8 cellular contexts compared by ENCODE assay signal in genomic region chr3:195271116-195271858, GRCh38. TPM values are rescaled to one million over a fixed set of nuclear protein-coding genes. Genes with fewer than 3 reads are reported as not detected.
DNase-seq lines count a peak whose midpoint lies in the region; ATAC-seq and TF ChIP-seq lines count a peak whose summit lies in the region.

Gene XXYLT1, minus strand, starts transcription at chr3:195271159. Its CDS starts 101 bp downstream, at chr3:195271058.

- H3K27ac ChIP-seq in CD8-positive, alpha-beta T cell (ENCODE audit: low read depth, low read length) = peak within 1 kb of the TSS; percentile 59
- peak within 1 kb of the TSS; percentile 88 for H3K27ac ChIP-seq in lower lobe of right lung

- peak within 1 kb of the TSS; percentile 86 for H3K4me3 Mint-ChIP-seq in CD8-positive, alpha-beta T cell
- H3K4me3 Mint-ChIP-seq in activated CD4-positive, alpha-beta memory T cell treated with anti-CD3 and anti-CD28 coated beads, Interleukin-2, amount 10 ng/mL, durations not matched to agents 7 days and 5 days = peak within 1 kb of the TSS; percentile 82

- CTCF ChIA-PET in CD8-positive, alpha-beta T cell (lab: Charles Lee) = interaction anchor here (0.6 to 4.5 kb wide), 42 partner anchors 9 to 650 kb away, joined by 3 to 44 read pairs (median 5); partner anchors contain the start of genes LSG1 and PPP1R2
- CTCF ChIA-PET in activated CD4-positive, alpha-beta memory T cell treated with anti-CD3 and anti-CD28 coated beads, Interleukin-2, amount 10 ng/mL, durations not matched to agents 7 days and 5 days (lab: Charles Lee) = interaction anchor here (0.6 to 5.3 kb wide), 51 partner anchors 9 to 785 kb away, joined by 3 to 194 read pairs (median 6); partner anchors contain the start of genes ACAP2, APOD, LSG1 and PPP1R2

- no peaks in the 10 kb centered on the region for H3K9me3 Mint-ChIP-seq in CD8-positive, alpha-beta T cell
- no peaks in the 10 kb centered on the region for H3K9me3 Mint-ChIP-seq in activated CD4-positive, alpha-beta memory T cell treated with anti-CD3 and anti-CD28 coated beads, Interleukin-2, amount 10 ng/mL, durations not matched to agents 7 days and 5 days

- H3K36me3 Mint-ChIP-seq in CD8-positive, alpha-beta T cell = peaks cover 8% of the 10 kb centered on the region
- no peaks in the 10 kb centered on the region for H3K36me3 Mint-ChIP-seq in activated CD4-positive, alpha-beta memory T cell treated with anti-CD3 and anti-CD28 coated beads, Interleukin-2, amount 10 ng/mL, durations not matched to agents 7 days and 5 days (ENCODE audit: low read depth)

- H3K27me3 ChIP-seq in CD8-positive, alpha-beta T cell (ENCODE audit: insufficient read depth, low read length) = no peaks in the 10 kb centered on the region
- no peaks in the 10 kb centered on the region for H3K27me3 ChIP-seq in lower lobe of right lung (ENCODE audit: low read depth)

- POLR2A ChIA-PET in CD8-positive, alpha-beta T cell (lab: Charles Lee) = interaction anchor here (0.7 to 3.4 kb wide), 11 partner anchors 10 to 599 kb away, joined by 3 to 22 read pairs (median 9); partner anchors contain the start of genes LSG1 and PPP1R2
- POLR2A ChIA-PET in activated CD4-positive, alpha-beta memory T cell treated with anti-CD3 and anti-CD28 coated beads, Interleukin-2, amount 10 ng/mL, durations not matched to agents 7 days and 5 days (lab: Charles Lee) = interaction anchor here (0.7 to 3.7 kb wide), 22 partner anchors 9 to 637 kb away, joined by 3 to 33 read pairs (median 3); partner anchors contain the start of genes ACAP2, FAM43A, LSG1 and PPP1R2

- no peaks in the 10 kb centered on the region for H3K9me3 ChIP-seq in CD8-positive, alpha-beta T cell (ENCODE audit: low read length)
- no peaks in the 10 kb centered on the region for H3K9me3 ChIP-seq in lower lobe of right lung

- peaks cover 23% of the 10 kb centered on the region for H3K4me1 Mint-ChIP-seq in CD8-positive, alpha-beta T cell (ENCODE audit: low read depth)
- H3K4me1 Mint-ChIP-seq in activated CD4-positive, alpha-beta memory T cell treated with anti-CD3 and anti-CD28 coated beads, Interleukin-2, amount 10 ng/mL, durations not matched to agents 7 days and 5 days = peaks cover 22% of the 10 kb centered on the region

- peak; percentile 77 for TF ChIP-seq CTCF in CD8-positive, alpha-beta T cell (IDR thresholded peaks at IDR 0.05)
- TF ChIP-seq CTCF in lower lobe of right lung (IDR thresholded peaks at IDR 0.05) = peak; percentile 99

- DNase-seq in CD8-positive, alpha-beta T cell = peak; percentile 77 to 94 (median 86)
- DNase-seq in HK-2 (ENCODE audit: unreplicated experiment) (peak; percentile 92), NCI-H774 (lab: John Stamatoyannopoulos, UW) (peak; percentile 97), ecto neural progenitor cell (ENCODE audit: low spot score) (peak; percentile 95), lower lobe of right lung (peak; percentile 93)
- peak; percentile 92 for DNase-seq in activated CD4-positive, alpha-beta memory T cell treated with anti-CD3 and anti-CD28 coated beads, Interleukin-2, amount 10 ng/mL, durations not matched to agents 7 days and 5 days
- DNase-seq in stimulated activated CD4-positive, alpha-beta T cell treated with anti-CD3 and anti-CD28 coated beads, TNF-alpha, amount 100 ng/mL, for 1 hour (ENCODE audit: low read depth in 3 of 3, low spot score in 1 of 3) = peak; percentile 62 to 86 (median 79)

- H3K27me3 Mint-ChIP-seq in CD8-positive, alpha-beta T cell (ENCODE audit: low read depth) = no peaks in the 10 kb centered on the region
- no peaks in the 10 kb centered on the region for H3K27me3 Mint-ChIP-seq in activated CD4-positive, alpha-beta memory T cell treated with anti-CD3 and anti-CD28 coated beads, Interleukin-2, amount 10 ng/mL, durations not matched to agents 7 days and 5 days

- intact Hi-C loops in CD8-positive, alpha-beta T cell (cut with DNase I, micrococcal nuclease) = loop anchor here (1.0 to 5.0 kb wide), 11 partner anchors 172 to 784 kb away; partner anchors contain the start of genes ACAP2 (in 2 of the 2), ATP13A3 (in 2 of the 2), LSG1 (in 2 of the 2) and TNK2 (in 2 of the 2)
- intact Hi-C loops in lower lobe of right lung (cut with DNase I) = no loop called here

- H3K4me3 ChIP-seq in CD8-positive, alpha-beta T cell (ENCODE audit: low read depth, low read length) = peak within 1 kb of the TSS; percentile 87
- H3K4me3 ChIP-seq in lower lobe of right lung = peak within 1 kb of the TSS; percentile 75

- H3K4me1 ChIP-seq in CD8-positive, alpha-beta T cell (ENCODE audit: insufficient read depth, low read length) = peaks cover 21% of the 10 kb centered on the region
- H3K4me1 ChIP-seq in lower lobe of right lung = peaks cover 22% of the 10 kb centered on the region

- H3K27ac Mint-ChIP-seq in CD8-positive, alpha-beta T cell = peak within 1 kb of the TSS; percentile 69
- peak within 1 kb of the TSS; percentile 85 for H3K27ac Mint-ChIP-seq in activated CD4-positive, alpha-beta memory T cell treated with anti-CD3 and anti-CD28 coated beads, Interleukin-2, amount 10 ng/mL, durations not matched to agents 7 days and 5 days

- H3K36me3 ChIP-seq in CD8-positive, alpha-beta T cell (ENCODE audit: insufficient read depth, low read length) = no peaks in the 10 kb centered on the region
- H3K36me3 ChIP-seq in lower lobe of right lung = peaks cover 8% of the 10 kb centered on the region

- peak; percentile 87 for ATAC-seq in CD8-positive, alpha-beta T cell
- ATAC-seq in GM19455 (IDR thresholded peaks at IDR 0.05; ENCODE audit: unreplicated experiment) (peak; percentile 82), lower lobe of right lung (peak; percentile 98 to 99)

RNA-seq across cellular contexts. Expression of gene XXYLT1, which starts in this region (rescaled TPM):
- total RNA-seq in CD8-positive, alpha-beta T cell = 1 to 10 TPM; 3.7 to 4.3 TPM
- 1 to 10 TPM; 5.0 to 5.6 TPM for total RNA-seq in activated CD4-positive, alpha-beta memory T cell treated with anti-CD3 and anti-CD28 coated beads, Interleukin-2, amount 10 ng/mL, durations not matched to agents 7 days and 5 days
- 8.9 TPM for total RNA-seq in lower lobe of right lung

Comparison
In these comparisons a context has a peak if more than half of its experiments do, and no peak if none do; other contexts are left out.
1. Peak in every context shown above with its lines: DNase-seq, ATAC-seq, H3K4me3 ChIP-seq and H3K27ac ChIP-seq.